ENCODE assay signal across 14 cellular contexts in genomic region chr3:47299396-47300318, GRCh38.
"Had no signal": no experiment of that assay in that cellular context is flagged by ENCODE, and none has a peak within 500 bp of the region (broad histone marks: within the 10 kb centered on the region; RNA-seq: fewer than 3 reads in every experiment).

No MANE protein-coding gene starts in this region.

- ATAC-seq: gastroesophageal sphincter had no signal

- H3K4me3 Mint-ChIP-seq: activated B cell treated with CpG ODN at 0.5 μM for 24 hours; activated CD4-positive, alpha-beta T cell treated with anti-CD3 and anti-CD28 coated beads, Interleukin-2, amount 10 ng/mL, durations not matched to agents 7 days and 5 days; neural crest cell had no signal

- H3K27ac ChIP-seq: adrenal gland, gastroesophageal sphincter, ovary, vagina had no signal

- H3K27me3 ChIP-seq: adrenal gland, gastroesophageal sphincter, ovary, vagina had no signal

- H3K36me3 ChIP-seq: ovary had no signal

- H3K27ac Mint-ChIP-seq: activated B cell treated with CpG ODN at 0.5 μM for 24 hours; activated CD4-positive, alpha-beta T cell treated with anti-CD3 and anti-CD28 coated beads, Interleukin-2, amount 10 ng/mL, durations not matched to agents 7 days and 5 days; activated T-helper 2 cell treated with anti-CD3 and anti-CD28 coated beads, Interferon-gamma antibody, Interleukin-2, Interleukin-4, amounts not matched to agents 10 μg/mL and 5 μg/mL and 100 μg/mL, durations not matched to agents 14 hours and 24 hours and 36 hours had no signal

- H3K9me3 ChIP-seq: adrenal gland, gastroesophageal sphincter, ovary, vagina had no signal

- DNase-seq: activated B cell treated with CpG ODN at 0.5 μM for 24 hours; activated CD4-positive, alpha-beta T cell treated with anti-CD3 and anti-CD28 coated beads, Interleukin-2, amount 10 ng/mL, durations not matched to agents 7 days and 5 days; activated naive CD4-positive, alpha-beta T cell treated with anti-CD3 and anti-CD28 coated beads, Interleukin-2, amount 50 U/mL, for 16 hours; activated T-cell treated with anti-CD3 and anti-CD28 coated beads for 4 hours; central memory CD4-positive, alpha-beta T cell; cortex of kidney; effector memory CD4-positive, alpha-beta T cell; ovary; stimulated activated CD4-positive, alpha-beta T cell treated with anti-CD3 and anti-CD28 coated beads, Interleukin-4, amount 100 ng/mL, for 24 hours had no signal

- H3K27me3 Mint-ChIP-seq: activated B cell treated with CpG ODN at 0.5 μM for 24 hours; activated CD4-positive, alpha-beta T cell treated with anti-CD3 and anti-CD28 coated beads, Interleukin-2, amount 10 ng/mL, durations not matched to agents 7 days and 5 days had no signal

- H3K4me3 ChIP-seq: adrenal gland, gastroesophageal sphincter, ovary, vagina had no signal
